Comparison of ENCODE assay signal across 26 cellular contexts in the genomic region with DNA sequence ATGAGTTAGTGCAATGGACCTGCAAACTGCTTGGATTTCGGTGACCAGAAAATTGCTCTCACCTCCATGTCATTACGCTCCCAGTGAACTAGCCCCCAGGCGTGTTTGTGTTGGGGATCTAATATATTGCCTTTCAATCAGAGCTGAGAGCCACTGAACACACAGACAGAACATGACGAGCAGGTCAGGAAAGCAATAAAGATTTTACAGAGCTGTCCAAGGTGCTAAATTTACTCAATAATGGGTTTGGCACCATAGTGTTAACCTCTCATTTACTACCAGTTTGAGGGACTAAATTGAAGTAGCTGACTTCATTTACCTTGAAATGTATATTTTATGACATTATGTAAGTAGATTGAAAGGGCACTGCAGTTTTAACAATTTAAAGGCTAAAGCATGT.
DNase-seq lines count a peak whose midpoint lies in the region; ATAC-seq, FAIRE-seq and TF ChIP-seq lines count a peak whose summit lies in the region.
"Had no signal": no experiment of that assay in that cellular context is flagged by ENCODE, and none has a peak within 500 bp of the region (broad histone marks: within the 10 kb centered on the region; RNA-seq: fewer than 3 reads in every experiment).

No MANE protein-coding gene starts in this region.

- peaks cover 35% of the 10 kb centered on the region for H3K36me3 Mint-ChIP-seq in memory B cell
- H3K36me3 Mint-ChIP-seq: activated naive CD8-positive, alpha-beta T cell; natural killer cell had no signal

- no peak overlapping the region for H3K4me3 Mint-ChIP-seq in memory B cell
- H3K4me3 Mint-ChIP-seq: activated naive CD8-positive, alpha-beta T cell; natural killer cell; T-helper 17 cell had no signal

- no peak overlapping the region for H3K4me2 ChIP-seq in K562 (ENCODE audit: insufficient read depth, low read length)

- no peaks in the 10 kb centered on the region for H3K79me2 ChIP-seq in K562 (ENCODE audit: control insufficient read depth, insufficient read depth, low read length)

- no peak overlapping the region for H3K9ac ChIP-seq in K562 (ENCODE audit: insufficient read depth in 1 of 2, low read depth in 2 of 2, low read length in 2 of 2)

- H3K4me1 ChIP-seq in K562 (replicated peaks in 1 of 2; ENCODE audit: control insufficient read depth in 2 of 2, insufficient read depth in 2 of 2, low read length in 2 of 2): no peaks in the 10 kb centered on the region
- H3K4me1 ChIP-seq: esophagus muscularis mucosa, gastrocnemius medialis, upper lobe of left lung had no signal

- WGBS in K562 (ENCODE audit: insufficient coverage, low coverage, missing lambda C conversion rate): 0% methylated on average over 4 of the region's 4 CpGs

- H3K9me1 ChIP-seq in K562 (ENCODE audit: control insufficient read depth, insufficient read depth, low read length): no peaks in the 10 kb centered on the region

- no peaks in the 10 kb centered on the region for H3K27me3 Mint-ChIP-seq in memory B cell
- H3K27me3 Mint-ChIP-seq: activated naive CD8-positive, alpha-beta T cell had no signal

- no peak for ATAC-seq in K562
- ATAC-seq in memory B cell (ENCODE audit: low read depth): no peak
- ATAC-seq in GM18858 (IDR thresholded peaks at IDR 0.05; ENCODE audit: unreplicated experiment): no peak
- ATAC-seq: gastrocnemius medialis, natural killer cell, sciatic nerve, T-helper 17 cell had no signal

- peaks cover 8% of the 10 kb centered on the region for H3K4me1 Mint-ChIP-seq in memory B cell
- H3K4me1 Mint-ChIP-seq: natural killer cell, T-helper 17 cell had no signal

- no TSS peak for BruUV-seq in K562 (replicated peaks; lab: Mats Ljungman, UMichigan)

- H3K27ac ChIP-seq in K562 (ENCODE audit: extremely low read depth, low read depth, low read length): no peak overlapping the region
- H3K27ac ChIP-seq: 22Rv1, esophagus muscularis mucosa, gastrocnemius medialis, HL-60, ovary, upper lobe of left lung, VCaP had no signal

- H3K4me3 ChIP-seq in NB4 (ENCODE audit: low read depth, low read length) (no peak overlapping the region), K562 (no peak overlapping the region)
- H3K4me3 ChIP-seq: esophagus muscularis mucosa, gastrocnemius medialis, ovary, upper lobe of left lung had no signal

- CTCF ChIA-PET in K562 (lab: Yijun Ruan, JAX; ENCODE audit: low intra/inter-chr PET ratio): no interaction called here

- H2AFZ ChIP-seq in K562 (ENCODE audit: low read depth, low read length): no peak overlapping the region

- H3K27ac Mint-ChIP-seq in memory B cell: peak overlapping the region; percentile 68
- H3K27ac Mint-ChIP-seq: activated naive CD8-positive, alpha-beta T cell; natural killer cell; T-helper 17 cell had no signal

- H3K9me3 ChIP-seq in K562 (replicated peaks; ENCODE audit: control insufficient read depth, insufficient read depth, low read depth, low read length): no peaks in the 10 kb centered on the region
- H3K9me3 ChIP-seq: esophagus muscularis mucosa, gastrocnemius medialis, ovary, upper lobe of left lung had no signal

- DNase-seq in DMS53 (lab: John Stamatoyannopoulos, UW) (peak; percentile 14), DMS53 treated with DMSO at 0.1 percent for 48 hours (lab: John Stamatoyannopoulos, UW; ENCODE audit: unreplicated experiment) (no peak), NB4 (ENCODE audit: low read depth) (peak; percentile 19), K562 (ENCODE audit: extremely low read depth in 1 of 4, low spot score in 3 of 4) (no peak), memory B cell (ENCODE audit: low spot score in 2 of 2) (no peak), medulla oblongata (ENCODE audit: extremely low spot score) (no peak), SIG-M5 treated with dmso at 0.1 percent for 504 hours (lab: John Stamatoyannopoulos, UW; ENCODE audit: unreplicated experiment) (no peak)
- DNase-seq: activated CD4-positive, alpha-beta T cell treated with anti-CD3 and anti-CD28 coated beads, Interleukin-2, amount 50 U/mL, for 1 hour; effector memory CD4-positive, alpha-beta T cell; gastrocnemius medialis; IMR-90; natural killer cell; NCI-H187 treated with DMSO at 0.1 percent for 48 hours; ovary; SIG-M5; T-helper 17 cell; upper lobe of left lung had no signal

- H4K20me1 ChIP-seq in K562 (replicated peaks; ENCODE audit: control insufficient read depth, insufficient read depth, low read length): no peaks in the 10 kb centered on the region

- TF ChIP-seq POLR2A in NB4 (IDR thresholded peaks at IDR 0.05; ENCODE audit: extremely low read depth, insufficient read length) (no peak), K562 (conservative IDR thresholded peaks at IDR 0.05) (no peak)

- H3K9me3 Mint-ChIP-seq in memory B cell: no peaks in the 10 kb centered on the region
- H3K9me3 Mint-ChIP-seq: natural killer cell had no signal

- TF ChIP-seq RAD21 in K562 (CRISPR knock-in tag; conservative IDR thresholded peaks at IDR 0.05 in 1 of 2, IDR thresholded peaks at IDR 0.05 in 1 of 2): no peak

- in situ Hi-C loops in K562 (cut with MboI): loop anchor here (25.0 kb wide), 1 partner anchor 596 kb away; no protein-coding TSS in a partner anchor

- POLR2A ChIA-PET in K562 (lab: Yijun Ruan, JAX): no interaction called here

- FAIRE-seq in K562 (lab: Jason Lieb, UNC): no peak
- FAIRE-seq: GM12892, keratinocyte had no signal

- H3K36me3 ChIP-seq in K562 (ENCODE audit: control insufficient read depth, insufficient read depth, low read length): no peaks in the 10 kb centered on the region
- H3K36me3 ChIP-seq: gastrocnemius medialis, ovary had no signal

- peaks cover 0 to 5% of the 10 kb centered on the region in 2 experiments; a peak in 2 of 5 replicates for H3K27me3 ChIP-seq in K562 (ENCODE audit: control insufficient read depth in 2 of 2, insufficient read depth in 2 of 2, low read length in 2 of 2)
- H3K27me3 ChIP-seq: esophagus muscularis mucosa, gastrocnemius medialis, ovary, upper lobe of left lung had no signal

- TF ChIP-seq CTCF in NB4 (IDR thresholded peaks at IDR 0.05; ENCODE audit: low read depth, low read length) (no peak), K562 (IDR thresholded peaks at IDR 0.05 in 2 of 3, conservative IDR thresholded peaks at IDR 0.05 in 1 of 3; ENCODE audit: insufficient read depth in 2 of 3, low read depth in 1 of 3, low read length in 3 of 3) (no peak)

- intact Hi-C loops in K562 (cut with micrococcal nuclease): no loop called here

- TF ChIP-seq EP300 in K562 (IDR thresholded peaks at IDR 0.05; ENCODE audit: low read length): no peak

TF ChIP-seq in K562, 482 proteins besides CTCF, POLR2A, EP300 and RAD21:
- TF ChIP-seq EHMT2 (IDR thresholded peaks at IDR 0.05): peak; percentile 55; the same call in 1 of the 2 replicates
- TF ChIP-seq, protein P1, sequence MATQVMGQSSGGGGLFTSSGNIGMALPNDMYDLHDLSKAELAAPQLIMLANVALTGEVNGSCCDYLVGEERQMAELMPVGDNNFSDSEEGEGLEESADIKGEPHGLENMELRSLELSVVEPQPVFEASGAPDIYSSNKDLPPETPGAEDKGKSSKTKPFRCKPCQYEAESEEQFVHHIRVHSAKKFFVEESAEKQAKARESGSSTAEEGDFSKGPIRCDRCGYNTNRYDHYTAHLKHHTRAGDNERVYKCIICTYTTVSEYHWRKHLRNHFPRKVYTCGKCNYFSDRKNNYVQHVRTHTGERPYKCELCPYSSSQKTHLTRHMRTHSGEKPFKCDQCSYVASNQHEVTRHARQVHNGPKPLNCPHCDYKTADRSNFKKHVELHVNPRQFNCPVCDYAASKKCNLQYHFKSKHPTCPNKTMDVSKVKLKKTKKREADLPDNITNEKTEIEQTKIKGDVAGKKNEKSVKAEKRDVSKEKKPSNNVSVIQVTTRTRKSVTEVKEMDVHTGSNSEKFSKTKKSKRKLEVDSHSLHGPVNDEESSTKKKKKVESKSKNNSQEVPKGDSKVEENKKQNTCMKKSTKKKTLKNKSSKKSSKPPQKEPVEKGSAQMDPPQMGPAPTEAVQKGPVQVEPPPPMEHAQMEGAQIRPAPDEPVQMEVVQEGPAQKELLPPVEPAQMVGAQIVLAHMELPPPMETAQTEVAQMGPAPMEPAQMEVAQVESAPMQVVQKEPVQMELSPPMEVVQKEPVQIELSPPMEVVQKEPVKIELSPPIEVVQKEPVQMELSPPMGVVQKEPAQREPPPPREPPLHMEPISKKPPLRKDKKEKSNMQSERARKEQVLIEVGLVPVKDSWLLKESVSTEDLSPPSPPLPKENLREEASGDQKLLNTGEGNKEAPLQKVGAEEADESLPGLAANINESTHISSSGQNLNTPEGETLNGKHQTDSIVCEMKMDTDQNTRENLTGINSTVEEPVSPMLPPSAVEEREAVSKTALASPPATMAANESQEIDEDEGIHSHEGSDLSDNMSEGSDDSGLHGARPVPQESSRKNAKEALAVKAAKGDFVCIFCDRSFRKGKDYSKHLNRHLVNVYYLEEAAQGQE (CRISPR knock-in tag; IDR thresholded peaks at IDR 0.05; ENCODE audit: low read depth): peak; percentile 84; the same call in 1 of the 2 replicates
- peak; percentile 66; the same call in 1 of the 2 replicates for TF ChIP-seq MIER1 (IDR thresholded peaks at IDR 0.05; ENCODE audit: low read depth)
- no peak for TF ChIP-seq SMARCA4 (IDR thresholded peaks at IDR 0.05)

Comparison
In these comparisons a context has a peak if more than half of its experiments do, and no peak if none do; other contexts are left out.
1. DNase-seq: peak in DMS53 (single experiment) and NB4 (single experiment); none in DMS53 treated with DMSO at 0.1 percent for 48 hours (single experiment), K562 (0 of 4), memory B cell (0 of 2), medulla oblongata (single experiment) and SIG-M5 treated with dmso at 0.1 percent for 504 hours (single experiment).